Comparison of ENCODE assay signal across 24 cellular contexts in genomic region chr15:35698331-35698730, GRCh38.
A peak's percentile ranks its signal among the peaks of the same experiment; 100 is the strongest.
DNase-seq lines count a peak whose midpoint lies in the region; ATAC-seq and TF ChIP-seq lines count a peak whose summit lies in the region.
"Had no signal": no experiment of that assay in that cellular context is flagged by ENCODE, and none has a peak within 500 bp of the region (broad histone marks: within the 10 kb centered on the region; RNA-seq: fewer than 3 reads in every experiment).

No MANE protein-coding gene starts in this region.

- no peak for TF ChIP-seq CTCF in GM23338 (conservative IDR thresholded peaks at IDR 0.05; ENCODE audit: low read depth in 2 of 2)
- no peak for TF ChIP-seq CTCF in RWPE2 (IDR thresholded peaks at IDR 0.05; ENCODE audit: poor library complexity, severe bottlenecking)
- TF ChIP-seq CTCF in parathyroid adenoma (IDR thresholded peaks at IDR 0.05): no peak
- TF ChIP-seq CTCF in glutamatergic neuron (IDR thresholded peaks at IDR 0.05; ENCODE audit: partially characterized antibody, unreplicated experiment): no peak

- H3K9me3 ChIP-seq in RWPE2 (ENCODE audit: severe bottlenecking) (no peaks in the 10 kb centered on the region), parathyroid adenoma (ENCODE audit: control insufficient read depth, low read length) (no peaks in the 10 kb centered on the region)
- H3K9me3 ChIP-seq: HAP-1, MG63, psoas muscle, testis had no signal

- H3K36me3 Mint-ChIP-seq in GM23338 (ENCODE audit: low read depth) (no peaks in the 10 kb centered on the region), glutamatergic neuron (ENCODE audit: unreplicated experiment) (no peaks in the 10 kb centered on the region)
- H3K36me3 Mint-ChIP-seq: CD8-positive, alpha-beta T cell had no signal

- 0 out of 2 replicates have a peak overlapping the region, but pooled peaks have one; percentile 24 for H3K4me2 ChIP-seq in GM23338
- H3K4me2 ChIP-seq in parathyroid adenoma (ENCODE audit: low read length): no peak overlapping the region

- H3K27me3 Mint-ChIP-seq in GM23338 (ENCODE audit: insufficient read depth, low read depth, poor library complexity) (no peaks in the 10 kb centered on the region), glutamatergic neuron (ENCODE audit: unreplicated experiment) (peaks cover 2% of the 10 kb centered on the region)

- H3K9me2 ChIP-seq in GM23338 (ENCODE audit: insufficient read depth): peaks cover 9% of the 10 kb centered on the region; the same call in 1 of the 2 replicates

- H3K36me3 ChIP-seq in GM23338 (ENCODE audit: insufficient read depth): no peaks in the 10 kb centered on the region
- no peaks in the 10 kb centered on the region for H3K36me3 ChIP-seq in RWPE2 (ENCODE audit: low read depth)
- H3K36me3 ChIP-seq in parathyroid adenoma (ENCODE audit: control insufficient read depth, insufficient read depth, low read length): no peaks in the 10 kb centered on the region
- H3K36me3 ChIP-seq: HAP-1, MG63 had no signal

- H3K27me3 ChIP-seq in GM23338 (ENCODE audit: insufficient read depth) (no peaks in the 10 kb centered on the region), RWPE2 (ENCODE audit: insufficient read depth, poor library complexity, severe bottlenecking) (no peaks in the 10 kb centered on the region), parathyroid adenoma (ENCODE audit: control insufficient read depth, insufficient read depth, low read length) (no peaks in the 10 kb centered on the region)
- H3K27me3 ChIP-seq: MG63, testis had no signal

- H3K4me1 Mint-ChIP-seq in GM23338 (peaks cover 31% of the 10 kb centered on the region), glutamatergic neuron (ENCODE audit: low read depth, unreplicated experiment) (no peaks in the 10 kb centered on the region)

- H3K27ac ChIP-seq in GM23338 (ENCODE audit: low read depth) (peak overlapping the region; percentile 51; the same call in 1 of the 2 replicates), RWPE2 (ENCODE audit: poor library complexity, severe bottlenecking) (peak overlapping the region; percentile 74), epithelial cell of prostate (peak overlapping the region; percentile 60), parathyroid adenoma (no peak overlapping the region)
- H3K27ac ChIP-seq: psoas muscle had no signal

- ATAC-seq in GM23338 (no peak), RWPE2 (ENCODE audit: low read depth) (no peak)
- ATAC-seq: activated CD8-positive, alpha-beta T cell treated with anti-CD3 and anti-CD28 coated beads, Interleukin-2, amount 10 ng/mL, durations not matched to agents 7 days and 5 days; CD8-positive, alpha-beta T cell had no signal

- H3K4me3 Mint-ChIP-seq in GM23338: no peak overlapping the region
- no peak overlapping the region for H3K4me3 Mint-ChIP-seq in glutamatergic neuron (ENCODE audit: unreplicated experiment)
- H3K4me3 Mint-ChIP-seq: activated CD8-positive, alpha-beta T cell treated with anti-CD3 and anti-CD28 coated beads, Interleukin-2, amount 10 ng/mL, durations not matched to agents 7 days and 5 days; activated T-cell treated with anti-CD3 and anti-CD28 coated beads, Interleukin-2, amount 50 U/mL, for 24 hours; CD8-positive, alpha-beta T cell had no signal

- H3K27ac Mint-ChIP-seq in GM23338 (no peak overlapping the region), glutamatergic neuron (ENCODE audit: unreplicated experiment) (no peak overlapping the region)
- H3K27ac Mint-ChIP-seq: activated CD8-positive, alpha-beta T cell treated with anti-CD3 and anti-CD28 coated beads, Interleukin-2, amount 10 ng/mL, durations not matched to agents 7 days and 5 days; activated T-cell treated with anti-CD3 and anti-CD28 coated beads, Interleukin-2, amount 50 U/mL, for 24 hours; CD8-positive, alpha-beta T cell had no signal

- no peak for DNase-seq in GM23338 (ENCODE audit: low spot score)
- no peak for DNase-seq in RWPE2 (ENCODE audit: low spot score)
- no peak for DNase-seq in epithelial cell of prostate (ENCODE audit: low read depth, low spot score)
- no peak for DNase-seq in DMS153 treated with DMSO at 0.1 percent for 48 hours (lab: John Stamatoyannopoulos, UW; ENCODE audit: unreplicated experiment)
- DNase-seq in activated CD4-positive, alpha-beta T cell treated with anti-CD3 and anti-CD28 coated beads for 48 hours: no peak
- DNase-seq in HuH-7.5 (ENCODE audit: low spot score): no peak
- DNase-seq in glutamatergic neuron: no peak
- DNase-seq: activated CD8-positive, alpha-beta T cell treated with anti-CD3 and anti-CD28 coated beads, Interleukin-2, amount 10 ng/mL, durations not matched to agents 7 days and 5 days; activated naive CD4-positive, alpha-beta T cell treated with Interleukin-2 at 50 U/mL for 16 hours; activated T-cell treated with anti-CD3 and anti-CD28 coated beads, Interleukin-2, amount 50 U/mL, for 24 hours; amniotic stem cell; CD8-positive, alpha-beta T cell; effector memory CD4-positive, alpha-beta T cell; GF-D8; NCI-H1417 treated with DMSO at 0.1 percent for 48 hours; NCI-H2171; NCI-H526 treated with DMSO at 0.1 percent for 48 hours; psoas muscle; SHP77; stimulated activated naive CD4-positive, alpha-beta T cell; testis had no signal

- no peaks in the 10 kb centered on the region for H3F3A ChIP-seq in GM23338 (replicated peaks; ENCODE audit: low read depth)

- H3K4me1 ChIP-seq in GM23338 (ENCODE audit: insufficient read depth) (peaks cover 25% of the 10 kb centered on the region), RWPE2 (ENCODE audit: insufficient read depth, poor library complexity, severe bottlenecking) (peaks cover 40% of the 10 kb centered on the region), parathyroid adenoma (peaks cover 8% of the 10 kb centered on the region)
- H3K4me1 ChIP-seq: testis had no signal

- H3K4me3 ChIP-seq in GM23338 (no peak overlapping the region), RWPE2 (ENCODE audit: severe bottlenecking) (no peak overlapping the region), parathyroid adenoma (ENCODE audit: low read depth, low read length) (no peak overlapping the region)
- H3K4me3 ChIP-seq: HAP-1, MG63, psoas muscle, testis had no signal

- H2AFZ ChIP-seq in GM23338: no peak overlapping the region
- peak overlapping the region; percentile 74 for H2AFZ ChIP-seq in parathyroid adenoma

- no peaks in the 10 kb centered on the region for H4K20me1 ChIP-seq in GM23338 (replicated peaks; ENCODE audit: insufficient read depth)

- no peak overlapping the region for H3K9ac ChIP-seq in parathyroid adenoma

- H3K9me3 Mint-ChIP-seq in GM23338 (no peaks in the 10 kb centered on the region), glutamatergic neuron (ENCODE audit: unreplicated experiment) (no peaks in the 10 kb centered on the region)
- H3K9me3 Mint-ChIP-seq: activated T-cell treated with anti-CD3 and anti-CD28 coated beads, Interleukin-2, amount 50 U/mL, for 24 hours; CD8-positive, alpha-beta T cell had no signal

- H3K79me2 ChIP-seq in GM23338 (replicated peaks; ENCODE audit: insufficient read depth): no peaks in the 10 kb centered on the region
- H3K79me2 ChIP-seq in parathyroid adenoma: no peaks in the 10 kb centered on the region

TF ChIP-seq in GM23338, 12 proteins besides CTCF, POLR2A, EP300 and RAD21 (continues in another document):
- TF ChIP-seq ETS1 (IDR thresholded peaks at IDR 0.05) (no peak), EZH2phosphoT487 (IDR thresholded peaks at IDR 0.05; ENCODE audit: unreplicated experiment) (no peak), ZNF114 (CRISPR knock-in tag; IDR thresholded peaks at IDR 0.05) (no peak), CREB1 (CRISPR knock-in tag; IDR thresholded peaks at IDR 0.05; ENCODE audit: low read depth) (no peak), NANOG (IDR thresholded peaks at IDR 0.05; ENCODE audit: borderline replicate concordance) (no peak), EZH2 (IDR thresholded peaks at IDR 0.05; ENCODE audit: low read depth, unreplicated experiment) (no peak), ZNF331 (CRISPR knock-in tag; IDR thresholded peaks at IDR 0.05; ENCODE audit: low read depth) (no peak)
